ENCODE assay signal across 31 cellular contexts in the genomic region with DNA sequence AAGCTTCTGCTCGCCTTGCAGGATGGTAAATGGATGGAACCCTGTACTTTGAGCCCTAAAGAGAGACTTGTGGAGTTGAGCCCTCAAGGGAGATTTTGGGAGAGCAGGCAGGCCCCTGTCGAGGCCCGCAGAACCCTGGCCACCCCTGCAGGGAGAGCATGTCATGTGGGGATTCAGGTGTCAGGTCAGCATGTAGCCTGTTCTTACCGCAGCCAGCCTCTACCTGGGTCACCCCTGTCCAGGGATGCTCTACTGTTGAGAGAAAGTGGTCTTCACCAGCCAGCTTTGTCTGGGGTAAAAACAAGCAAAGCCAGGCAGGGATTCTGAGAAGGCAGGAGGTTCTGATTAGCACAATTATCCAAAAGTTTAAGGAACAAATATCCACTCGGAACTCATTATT. TPM values are rescaled to one million over a fixed set of nuclear protein-coding genes. Genes with fewer than 3 reads are reported as not detected.
"Had no signal": no experiment of that assay in that cellular context is flagged by ENCODE, and none has a peak within 500 bp of the region (broad histone marks: within the 10 kb centered on the region; RNA-seq: fewer than 3 reads in every experiment).

No MANE protein-coding gene starts in this region.

- H3K27ac Mint-ChIP-seq: stimulated activated effector memory CD8-positive, alpha-beta T cell treated with anti-CD3 and anti-CD28 coated beads, Interleukin-12 subunit alpha, Interleukin-12 subunit beta, amount 100 ng/mL, for 72 hours; stimulated activated memory B cell treated with anti-CD40 and anti-IgM and Interleukin-4, amounts not matched to agents 10 μg/mL and 1 μg/mL and 100 μg/mL, for 72 hours; stimulated activated naive B cell treated with anti-CD40 and anti-IgM and Interleukin-4, amounts not matched to agents 10 μg/mL and 1 μg/mL and 100 μg/mL, for 72 hours; stimulated activated naive CD8-positive, alpha-beta T cell treated with anti-CD3 and anti-CD28 coated beads, Interleukin-15, amount 100 ng/mL, for 72 hours; stimulated activated naive CD8-positive, alpha-beta T cell treated with anti-CD3 and anti-CD28 coated beads, Interleukin-15, Interleukin-2, amounts not matched to agents 100 ng/mL and 50 ng/mL, for 24 hours; type B pancreatic cell had no signal

- H3K4me3 ChIP-seq: stomach, suprapubic skin, testis, thoracic aorta, thyroid gland, tibial artery, tibial nerve, transverse colon, upper lobe of left lung, upper lobe of right lung, uterus, vagina had no signal

- H3K4me3 Mint-ChIP-seq: stimulated activated effector memory CD8-positive, alpha-beta T cell treated with anti-CD3 and anti-CD28 coated beads, Interleukin-12 subunit alpha, Interleukin-12 subunit beta, amount 100 ng/mL, for 72 hours; stimulated activated memory B cell treated with anti-CD40 and anti-IgM and Interleukin-4, amounts not matched to agents 10 μg/mL and 1 μg/mL and 100 μg/mL, for 72 hours; stimulated activated naive B cell treated with anti-CD40 and anti-IgM and Interleukin-4, amounts not matched to agents 10 μg/mL and 1 μg/mL and 100 μg/mL, for 72 hours; stimulated activated naive CD8-positive, alpha-beta T cell treated with anti-CD3 and anti-CD28 coated beads, Interleukin-15, amount 100 ng/mL, for 72 hours; stimulated activated naive CD8-positive, alpha-beta T cell treated with anti-CD3 and anti-CD28 coated beads, Interleukin-15, Interleukin-2, amounts not matched to agents 100 ng/mL and 50 ng/mL, for 24 hours; type B pancreatic cell had no signal

- ATAC-seq: stimulated activated effector memory CD8-positive, alpha-beta T cell treated with anti-CD3 and anti-CD28 coated beads, Interleukin-12 subunit alpha, Interleukin-12 subunit beta, amount 100 ng/mL, for 72 hours; stimulated activated memory B cell treated with anti-CD40 and anti-IgM and Interleukin-4, amounts not matched to agents 10 μg/mL and 1 μg/mL and 100 μg/mL, for 72 hours; stimulated activated naive B cell treated with anti-CD40 and anti-IgM and Interleukin-4, amounts not matched to agents 10 μg/mL and 1 μg/mL and 100 μg/mL, for 72 hours; stimulated activated naive CD8-positive, alpha-beta T cell treated with anti-CD3 and anti-CD28 coated beads, Interleukin-15, amount 100 ng/mL, for 72 hours; stimulated activated naive CD8-positive, alpha-beta T cell treated with anti-CD3 and anti-CD28 coated beads, Interleukin-15, Interleukin-2, amounts not matched to agents 100 U/mL and 50 U/mL, for 24 hours; upper lobe of right lung had no signal

- H3K36me3 ChIP-seq: stomach, suprapubic skin, thoracic aorta, thyroid gland, tibial artery, tibial nerve, transverse colon, upper lobe of left lung, upper lobe of right lung, uterus, vagina had no signal

- H3K9me3 ChIP-seq: suprapubic skin, testis, thoracic aorta, thyroid gland, transverse colon, upper lobe of left lung, upper lobe of right lung, uterus, vagina had no signal

- DNase-seq: stimulated activated CD4-positive, alpha-beta T cell treated with anti-CD3 and anti-CD28 coated beads, Interleukin-2, amount 100 ng/mL, for 48 hours; stimulated activated CD4-positive, alpha-beta T cell treated with anti-CD3 and anti-CD28 coated beads, Interleukin-4, amount 100 ng/mL, for 1 hour; stimulated activated CD4-positive, alpha-beta T cell treated with anti-CD3 and anti-CD28 coated beads, Interleukin-4, amount 100 ng/mL, for 24 hours; stimulated activated CD4-positive, alpha-beta T cell treated with anti-CD3 and anti-CD28 coated beads, Interleukin-4, amount 100 ng/mL, for 4 hours; stimulated activated CD8-positive, alpha-beta memory T cell treated with anti-CD3 and anti-CD28 coated beads, Interleukin-4, amount 100 ng/mL, for 48 hours; stimulated activated naive B cell treated with anti-CD40 and anti-IgM and Interleukin-4, amounts not matched to agents 10 μg/mL and 1 μg/mL and 100 μg/mL, for 72 hours; stimulated activated naive CD4-positive, alpha-beta T cell; stimulated activated naive CD4-positive, alpha-beta T cell treated with Interleukin-2 at 50 U/mL for 16 hours; stimulated activated naive CD8-positive, alpha-beta T cell treated with anti-CD3 and anti-CD28 coated beads, Interleukin-15, amount 100 ng/mL, for 72 hours; stimulated activated naive CD8-positive, alpha-beta T cell treated with anti-CD3 and anti-CD28 coated beads, Interleukin-15, Interleukin-2, amounts not matched to agents 100 U/mL and 50 U/mL, for 24 hours; stomach; substantia nigra; testis; thyroid gland; tibial artery; transverse colon; trophoblast cell; upper lobe of right lung; uterus had no signal

- H3K36me3 Mint-ChIP-seq: stimulated activated effector memory CD8-positive, alpha-beta T cell treated with anti-CD3 and anti-CD28 coated beads, Interleukin-12 subunit alpha, Interleukin-12 subunit beta, amount 100 ng/mL, for 72 hours; stimulated activated memory B cell treated with anti-CD40 and anti-IgM and Interleukin-4, amounts not matched to agents 10 μg/mL and 1 μg/mL and 100 μg/mL, for 72 hours; stimulated activated naive B cell treated with anti-CD40 and anti-IgM and Interleukin-4, amounts not matched to agents 10 μg/mL and 1 μg/mL and 100 μg/mL, for 72 hours; type B pancreatic cell had no signal

- H3K27ac ChIP-seq: stomach, suprapubic skin, testis, thoracic aorta, thyroid gland, tibial artery, tibial nerve, transverse colon, upper lobe of left lung, upper lobe of right lung, uterus, vagina had no signal

- H3K27me3 ChIP-seq: suprapubic skin, testis, thyroid gland, tibial artery, tibial nerve, transverse colon, upper lobe of left lung, upper lobe of right lung, uterus, vagina had no signal

- H3K4me1 Mint-ChIP-seq: stimulated activated effector memory CD8-positive, alpha-beta T cell treated with anti-CD3 and anti-CD28 coated beads, Interleukin-12 subunit alpha, Interleukin-12 subunit beta, amount 100 ng/mL, for 72 hours; stimulated activated memory B cell treated with anti-CD40 and anti-IgM and Interleukin-4, amounts not matched to agents 10 μg/mL and 1 μg/mL and 100 μg/mL, for 72 hours; stimulated activated naive B cell treated with anti-CD40 and anti-IgM and Interleukin-4, amounts not matched to agents 10 μg/mL and 1 μg/mL and 100 μg/mL, for 72 hours had no signal

- H3K4me1 ChIP-seq: stomach, suprapubic skin, testis, thyroid gland, tibial artery, tibial nerve, transverse colon, upper lobe of left lung, upper lobe of right lung, uterus, vagina had no signal

RNA-seq across cellular contexts. Expression of gene PROKR2, which starts 55.6 kb away (rescaled TPM):
- total RNA-seq: stomach, subcutaneous adipose tissue, suprapubic skin, thoracic aorta, thyroid gland, tibial nerve, transverse colon, upper lobe of left lung, upper lobe of right lung, ureter, urinary bladder, vagina had no signal
